ENCODE assay signal across 15 cellular contexts in genomic region chr10:26803849-26804248, GRCh38.
"Had no signal": no experiment of that assay in that cellular context is flagged by ENCODE, and none has a peak within 500 bp of the region (broad histone marks: within the 10 kb centered on the region; RNA-seq: fewer than 3 reads in every experiment).

No MANE protein-coding gene starts in this region.

- H3K9me3 Mint-ChIP-seq: activated CD4-positive, alpha-beta T cell treated with anti-CD3 and anti-CD28 coated beads, Interleukin-2, amount 10 ng/mL, durations not matched to agents 7 days and 5 days; dendritic cell treated with granulocyte-macrophage colony-stimulating factor and Interleukin-4, amounts not matched to agents 40 ng/mL and 50 ng/mL, for 4 days; neural crest cell; T-helper 1 cell treated with Interleukin-12 subunit alpha and Interleukin-12 subunit beta and Interleukin-4 antibody, amounts not matched to agents 30 μg/mL and 1 μg/mL, for 36 hours had no signal

- H3K36me3 Mint-ChIP-seq: activated naive CD8-positive, alpha-beta T cell had no signal

- DNase-seq: activated CD4-positive, alpha-beta T cell treated with anti-CD3 and anti-CD28 coated beads, Interleukin-2, amount 10 ng/mL, durations not matched to agents 7 days and 5 days; activated CD8-positive, alpha-beta memory T cell treated with anti-CD3 and anti-CD28 coated beads for 24 hours; activated CD8-positive, alpha-beta memory T cell treated with anti-CD3 and anti-CD28 coated beads, Interleukin-2, amount 50 U/mL, for 48 hours; activated effector memory CD4-positive, alpha-beta T cell treated with Interleukin-2 at 50 U/mL for 16 hours; activated T-cell treated with anti-CD3 and anti-CD28 coated beads, Interleukin-2, amount 50 U/mL, for 48 hours; effector memory CD4-positive, alpha-beta T cell; stimulated activated CD4-positive, alpha-beta T cell treated with anti-CD3 and anti-CD28 coated beads, Interleukin-12 subunit alpha, Interleukin-12 subunit beta, amount 100 ng/mL, for 4 hours; stimulated activated CD4-positive, alpha-beta T cell treated with anti-CD3 and anti-CD28 coated beads, Interleukin-1b, Interleukin-23, amount 100 ng/mL, for 48 hours; stimulated activated naive CD8-positive, alpha-beta T cell treated with anti-CD3 and anti-CD28 coated beads, Interleukin-15, Interleukin-2, amounts not matched to agents 100 U/mL and 50 U/mL, for 24 hours; transverse colon; uterus had no signal

- H3K4me1 ChIP-seq: uterus had no signal

- H3K9me3 ChIP-seq: transverse colon, uterus had no signal

- H3K27ac Mint-ChIP-seq: activated CD4-positive, alpha-beta T cell treated with anti-CD3 and anti-CD28 coated beads, Interleukin-2, amount 10 ng/mL, durations not matched to agents 7 days and 5 days; dendritic cell treated with granulocyte-macrophage colony-stimulating factor and Interleukin-4, amounts not matched to agents 40 ng/mL and 50 ng/mL, for 4 days; T-helper 1 cell treated with Interleukin-12 subunit alpha and Interleukin-12 subunit beta and Interleukin-4 antibody, amounts not matched to agents 30 μg/mL and 1 μg/mL, for 36 hours had no signal

- H3K27me3 Mint-ChIP-seq: activated CD4-positive, alpha-beta T cell treated with anti-CD3 and anti-CD28 coated beads, Interleukin-2, amount 10 ng/mL, durations not matched to agents 7 days and 5 days; activated naive CD8-positive, alpha-beta T cell; dendritic cell treated with granulocyte-macrophage colony-stimulating factor and Interleukin-4, amounts not matched to agents 40 ng/mL and 50 ng/mL, for 4 days had no signal

- H3K27me3 ChIP-seq: transverse colon, uterus had no signal

- H3K27ac ChIP-seq: transverse colon, uterus had no signal

- H3K4me3 Mint-ChIP-seq: activated CD4-positive, alpha-beta T cell treated with anti-CD3 and anti-CD28 coated beads, Interleukin-2, amount 10 ng/mL, durations not matched to agents 7 days and 5 days; dendritic cell treated with granulocyte-macrophage colony-stimulating factor and Interleukin-4, amounts not matched to agents 40 ng/mL and 50 ng/mL, for 4 days; neural crest cell; T-helper 1 cell treated with Interleukin-12 subunit alpha and Interleukin-12 subunit beta and Interleukin-4 antibody, amounts not matched to agents 30 μg/mL and 1 μg/mL, for 36 hours had no signal

- H3K4me3 ChIP-seq: transverse colon, uterus had no signal

- H3K36me3 ChIP-seq: transverse colon, uterus had no signal
